9 cellular contexts compared by ENCODE assay signal in the genomic region with DNA sequence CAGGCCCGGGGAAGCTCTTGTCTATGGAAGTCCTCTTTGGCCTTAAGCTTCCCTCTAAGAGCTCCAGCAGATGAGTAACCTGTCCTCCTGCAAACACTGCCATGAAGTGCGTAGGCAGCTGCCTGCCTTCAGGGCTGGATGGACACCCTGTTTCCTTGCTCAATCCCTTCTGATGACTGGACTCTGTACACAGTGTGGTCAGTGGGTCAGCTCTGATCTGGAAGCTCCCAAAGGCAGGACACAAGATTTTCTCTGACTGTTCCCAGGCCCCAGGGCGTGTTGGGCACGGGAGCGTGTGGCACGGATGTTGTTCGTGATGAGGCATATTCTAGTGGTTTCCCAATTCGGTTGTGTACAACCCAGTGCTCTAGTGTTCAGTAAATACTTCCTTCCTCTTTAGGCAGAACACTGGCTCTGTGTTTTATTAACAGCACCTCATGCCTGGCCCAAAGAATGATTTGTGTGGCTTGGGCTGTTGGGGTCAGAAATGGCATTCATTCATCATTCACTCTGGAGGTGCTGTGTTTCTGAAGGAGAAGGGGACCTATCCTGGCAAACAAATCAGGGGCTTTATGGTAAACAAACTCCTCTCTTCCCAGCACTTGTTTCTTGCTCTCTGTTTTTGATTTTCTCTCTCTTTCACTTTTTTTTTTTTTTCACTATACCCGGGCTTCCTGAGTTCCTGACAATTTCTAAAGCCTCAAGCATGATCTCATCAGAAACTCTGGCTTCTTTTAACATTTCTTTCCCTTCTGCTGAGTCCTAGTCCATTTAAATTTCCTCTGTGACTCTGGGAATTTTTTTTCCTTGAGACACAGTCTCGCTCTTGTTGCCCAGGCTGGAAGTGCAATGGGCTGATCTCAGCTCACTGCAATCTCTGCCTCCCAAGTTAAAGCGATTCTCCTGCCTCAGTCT. TPM values are rescaled to one million over a fixed set of nuclear protein-coding genes. Genes with fewer than 3 reads are reported as not detected.
A peak's percentile ranks its signal among the peaks of the same experiment; 100 is the strongest.
DNase-seq lines count a peak whose midpoint lies in the region; ATAC-seq, FAIRE-seq and TF ChIP-seq lines count a peak whose summit lies in the region.
"Had no signal": no experiment of that assay in that cellular context is flagged by ENCODE, and none has a peak within 500 bp of the region (broad histone marks: within the 10 kb centered on the region; RNA-seq: fewer than 3 reads in every experiment).

No MANE protein-coding gene starts in this region.

- intact Hi-C loops in heart right ventricle (cut with DNase I), result no loop called here

- TF ChIP-seq POLR2A in GM12892 (IDR thresholded peaks at IDR 0.05; ENCODE audit: low read depth, low read length), result peak; percentile 59

- H3K36me3 ChIP-seq in heart right ventricle, result no peaks in the 10 kb centered on the region
- H3K36me3 ChIP-seq in skeletal muscle tissue (ENCODE audit: control insufficient read depth in 3 of 3, insufficient read depth in 3 of 3, low read length in 3 of 3), result no peaks in the 10 kb centered on the region

- H3K4me3 ChIP-seq in heart right ventricle (peak overlapping the region in 1 of 10 donors; percentile 28), skeletal muscle tissue (ENCODE audit: low read length in 3 of 3) (peak overlapping the region in 1 of 3 donors; percentile 2)

- DNase-seq in GM12892 (ENCODE audit: insufficient read length) (no peak), KBM-7 (peak; percentile 81), heart right ventricle (no peak), NCI-H2081 (lab: John Stamatoyannopoulos, UW) (no peak), SK-N-DZ (ENCODE audit: low spot score) (no peak)
- peak; percentile 45 for DNase-seq in activated effector memory CD4-positive, alpha-beta T cell treated with Interleukin-2 at 50 U/mL for 16 hours

- ATAC-seq in heart right ventricle, result peak; percentile 65 to 92 (median 77)
- no peak for ATAC-seq in HG03045 (IDR thresholded peaks at IDR 0.05; ENCODE audit: unreplicated experiment)

- TF ChIP-seq CTCF in heart right ventricle (IDR thresholded peaks at IDR 0.05), result no peak

- H3K9ac ChIP-seq in skeletal muscle tissue (ENCODE audit: low read depth in 1 of 3, low read length in 3 of 3), result peak overlapping the region in 2 of 3 donors; percentile 4 to 55

- peak overlapping the region in 8 of 10 donors; percentile 3 to 89 (median 41) for H3K27ac ChIP-seq in heart right ventricle
- H3K27ac ChIP-seq in skeletal muscle tissue (ENCODE audit: low read depth, low read length), result peak overlapping the region; percentile 73

- in situ Hi-C loops in KBM-7 (cut with MboI; ENCODE audit: low pct_unique_long_range_greater_than_20kb, low sequenced_read_pairs), result no loop called here

- H3K9me3 ChIP-seq in heart right ventricle (no peaks in the 10 kb centered on the region), skeletal muscle tissue (ENCODE audit: control insufficient read depth in 3 of 3, low read length in 3 of 3) (no peaks in the 10 kb centered on the region)

- FAIRE-seq in GM12892 (lab: Jason Lieb, UNC), result peak; percentile 65
- FAIRE-seq: TTC549 had no signal

- peaks cover 0 to 43% (median 10%) of the 10 kb centered on the region in 9 donors for H3K4me1 ChIP-seq in heart right ventricle
- peaks cover 32 to 51% (median 34%) of the 10 kb centered on the region in 3 donors for H3K4me1 ChIP-seq in skeletal muscle tissue (ENCODE audit: control insufficient read depth in 3 of 3, insufficient read depth in 3 of 3, low read length in 3 of 3)

- 52 to 63% methylated on average over 11 of the region's 11 CpGs for WGBS in heart right ventricle, 2 donors

- H3K27me3 ChIP-seq in heart right ventricle (no peaks in the 10 kb centered on the region), skeletal muscle tissue (ENCODE audit: control insufficient read depth in 3 of 3, insufficient read depth in 3 of 3, low read length in 3 of 3) (no peaks in the 10 kb centered on the region)

RNA-seq across cellular contexts. Expression of gene RNF157, which starts 12.0 kb away (rescaled TPM):
- 4.6 TPM for polyA plus RNA-seq in GM12892 (2012; ENCODE audit: missing spikeins)
- total RNA-seq in heart right ventricle (10 to 100 TPM in 2 of 10 donors, 1 to 10 TPM in 8; 1.3 to 18.8 (median 3.4) TPM), skeletal muscle tissue (6.8 TPM)
- 1 to 10 TPM; 2.2 to 6.9 TPM for polyA plus RNA-seq in heart right ventricle
- polyA plus RNA-seq in SK-N-DZ (2014; cell fraction: cytosol; rRNA removed), result 42.3 and 54.7 TPM in 2 replicates
- polyA plus RNA-seq in SK-N-DZ (2014; cell fraction: nucleus; rRNA removed), result 26.2 and 30.9 TPM in 2 replicates

RNA-seq across cellular contexts. Expression of gene UBALD2, which starts 12.9 kb away (rescaled TPM):
- polyA plus RNA-seq in GM12892 (2012; ENCODE audit: missing spikeins), result 48.7 TPM
- 10 to 100 TPM; 22.2 to 50.7 (median 27.6) TPM for total RNA-seq in heart right ventricle
- 10 to 100 TPM; 13.3 to 20.6 TPM for polyA plus RNA-seq in heart right ventricle
- total RNA-seq in skeletal muscle tissue, result 2.6 TPM
- 14.4 and 39.1 TPM in 2 replicates for polyA plus RNA-seq in SK-N-DZ (2014; cell fraction: cytosol; rRNA removed)
- polyA plus RNA-seq in SK-N-DZ (2014; cell fraction: nucleus; rRNA removed), result 14.5 and 26.2 TPM in 2 replicates

RNA-seq across cellular contexts. Expression of gene QRICH2, which starts 55.8 kb away (rescaled TPM):
- 0.42 TPM for polyA plus RNA-seq in GM12892 (2012; ENCODE audit: missing spikeins)
- total RNA-seq in heart right ventricle (1 to 10 TPM in 9 of 10 donors, under 1 TPM in 1; 0.98 to 2.7 (median 1.6) TPM), skeletal muscle tissue (2.1 TPM)
- polyA plus RNA-seq in heart right ventricle, result 1 to 10 TPM; 2.6 to 8.9 TPM
- 1.7 and 1.8 TPM in 2 replicates for polyA plus RNA-seq in SK-N-DZ (2014; cell fraction: cytosol; rRNA removed)
- 2.2 and 5.5 TPM in 2 replicates for polyA plus RNA-seq in SK-N-DZ (2014; cell fraction: nucleus; rRNA removed)

Comparison
In these comparisons a context has a peak if more than half of its experiments do, and no peak if none do; other contexts are left out.
1. DNase-seq: peak in KBM-7 (single experiment) and activated effector memory CD4-positive, alpha-beta T cell treated with Interleukin-2 at 50 U/mL for 16 hours (single experiment); none in GM12892 (single experiment), heart right ventricle (0 of 2), NCI-H2081 (0 of 2) and SK-N-DZ (single experiment).